ENCODE assay signal across 12 cellular contexts in the genomic region with DNA sequence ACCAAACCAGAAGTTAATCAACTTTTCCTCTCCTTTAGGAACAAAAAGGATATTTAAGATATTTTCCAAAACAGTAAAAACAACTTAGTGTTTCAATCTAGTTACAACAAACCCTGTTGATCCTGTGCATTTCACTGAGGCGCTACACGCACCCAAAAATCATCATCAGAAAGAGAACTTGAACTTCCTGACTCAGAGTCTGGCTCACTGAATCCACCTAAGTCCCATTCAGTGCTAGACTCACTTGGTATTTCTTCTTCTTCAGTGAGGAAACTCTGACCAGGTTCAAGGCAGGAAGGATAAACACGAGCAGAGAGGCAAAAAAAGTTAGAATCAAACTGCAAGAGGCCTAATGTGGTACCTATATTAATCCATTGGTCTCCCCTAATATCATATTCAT. TPM values are rescaled to one million over a fixed set of nuclear protein-coding genes. Genes with fewer than 3 reads are reported as not detected.
DNase-seq lines count a peak whose midpoint lies in the region; ATAC-seq, FAIRE-seq and TF ChIP-seq lines count a peak whose summit lies in the region.
"Had no signal": no experiment of that assay in that cellular context is flagged by ENCODE, and none has a peak within 500 bp of the region (broad histone marks: within the 10 kb centered on the region; RNA-seq: fewer than 3 reads in every experiment).

No MANE protein-coding gene starts in this region.

- H3K9ac ChIP-seq in iPS-18a (ENCODE audit: low read length) = no peak overlapping the region

- H3K27ac Mint-ChIP-seq in activated B cell treated with CpG ODN at 0.5 μM for 24 hours = no peak overlapping the region

- POLR2A ChIA-PET in activated B cell treated with CpG ODN at 0.5 μM for 24 hours (lab: Charles Lee) = no interaction called here

- peaks cover 3% of the 10 kb centered on the region for H3K4me1 ChIP-seq in iPS-18a (ENCODE audit: control insufficient read depth, low read depth, low read length)

- no peaks in the 10 kb centered on the region for H3K27me3 Mint-ChIP-seq in activated B cell treated with CpG ODN at 0.5 μM for 24 hours

- peak overlapping the region; percentile 98 for H3K4me3 Mint-ChIP-seq in activated B cell treated with CpG ODN at 0.5 μM for 24 hours

- no peak for TF ChIP-seq POLR2A in GM12891 (IDR thresholded peaks at IDR 0.05; ENCODE audit: low read depth, low read length)

- H3K27ac ChIP-seq in iPS-18a (ENCODE audit: low read length) = no peak overlapping the region

- FAIRE-seq in GM12891 (lab: Jason Lieb, UNC) = no peak

- intact Hi-C loops in activated B cell treated with CpG ODN at 0.5 μM for 24 hours (cut with micrococcal nuclease) = loop anchor here (5.0 kb wide), 2 partner anchors 53 to 208 kb away; no protein-coding TSS in a partner anchor

- H3K4me3 ChIP-seq in HFF-Myc (replicated peaks; ENCODE audit: low read depth, low read length) = peak overlapping the region; percentile 69
- peak overlapping the region; percentile 99 for H3K4me3 ChIP-seq in iPS-18a (ENCODE audit: low read length)

- DNase-seq in AML-193 (lab: John Stamatoyannopoulos, UW) (peak; percentile 38 to 49), HFF-Myc (ENCODE audit: extremely low read depth, low read depth) (no peak), activated B cell treated with CpG ODN at 0.5 μM for 24 hours (no peak), GM12891 (ENCODE audit: insufficient read length, low spot score) (no peak), NCI-H2171 treated with DMSO at 0.1 percent for 48 hours (lab: John Stamatoyannopoulos, UW) (no peak), retina (no peak)
- DNase-seq in stimulated activated naive CD4-positive, alpha-beta T cell treated with Interleukin-2 at 50 U/mL for 16 hours (lab: John Stamatoyannopoulos, UW) = no peak
- DNase-seq: effector CD8-positive, alpha-beta T cell; NCI-H1417; occipital lobe had no signal

- CTCF ChIA-PET in activated B cell treated with CpG ODN at 0.5 μM for 24 hours (lab: Charles Lee) = no interaction called here

- peaks cover 13% of the 10 kb centered on the region for H3K36me3 Mint-ChIP-seq in activated B cell treated with CpG ODN at 0.5 μM for 24 hours (ENCODE audit: low read depth)

- peaks cover 47% of the 10 kb centered on the region for H3K4me1 Mint-ChIP-seq in activated B cell treated with CpG ODN at 0.5 μM for 24 hours

- ATAC-seq in activated B cell treated with CpG ODN at 0.5 μM for 24 hours (ENCODE audit: low read depth) = no peak
- ATAC-seq: HCT116 had no signal

- H3K9me3 ChIP-seq in iPS-18a (ENCODE audit: control insufficient read depth, low read depth, low read length) = no peaks in the 10 kb centered on the region

- H3K36me3 ChIP-seq in iPS-18a (ENCODE audit: control insufficient read depth, low read depth, low read length) = peaks cover 4% of the 10 kb centered on the region

- TF ChIP-seq CTCF in HFF-Myc (IDR thresholded peaks at IDR 0.05; ENCODE audit: low read depth, low read length, missing control alignments) (no peak), activated B cell treated with CpG ODN at 0.5 μM for 24 hours (IDR thresholded peaks at IDR 0.05) (no peak)

- no peaks in the 10 kb centered on the region for H3K9me3 Mint-ChIP-seq in activated B cell treated with CpG ODN at 0.5 μM for 24 hours

- no peaks in the 10 kb centered on the region for H3K27me3 ChIP-seq in iPS-18a (ENCODE audit: control insufficient read depth, insufficient read depth, low read length)

TF ChIP-seq in GM12891, 5 proteins besides CTCF, POLR2A, EP300 and RAD21:
- TF ChIP-seq POLR2AphosphoS5 (IDR thresholded peaks at IDR 0.05; ENCODE audit: low read depth, low read length) = no peak
- TF ChIP-seq PAX5 (IDR thresholded peaks at IDR 0.05; ENCODE audit: insufficient read depth, low read length, severe bottlenecking) = no peak
- no peak for TF ChIP-seq TAF1 (IDR thresholded peaks at IDR 0.05; ENCODE audit: low read depth, low read length)
- TF ChIP-seq POU2F2 (IDR thresholded peaks at IDR 0.05; ENCODE audit: low read depth, low read length) = no peak
- no peak for TF ChIP-seq SPI1 (IDR thresholded peaks at IDR 0.05; ENCODE audit: low read depth, low read length)

RNA-seq across cellular contexts. Expression of a gene that starts 2.2 kb away (rescaled TPM):
- 5.1 and 6.0 TPM in 2 replicates for total RNA-seq in activated B cell treated with CpG ODN at 0.5 μM for 24 hours
- polyA plus RNA-seq in GM12891 (2012; ENCODE audit: low read depth, missing spikeins) = 0.95 TPM

Comparison
In these comparisons a context has a peak if more than half of its experiments do, and no peak if none do; other contexts are left out.
1. DNase-seq: peak in AML-193 (2 of 2); none in HFF-Myc (single experiment), activated B cell treated with CpG ODN at 0.5 μM for 24 hours (single experiment), stimulated activated naive CD4-positive, alpha-beta T cell treated with Interleukin-2 at 50 U/mL for 16 hours (single experiment), GM12891 (single experiment), NCI-H2171 treated with DMSO at 0.1 percent for 48 hours (single experiment) and retina (single experiment).